Comparison of ENCODE assay signal across 8 cellular contexts in the genomic region with DNA sequence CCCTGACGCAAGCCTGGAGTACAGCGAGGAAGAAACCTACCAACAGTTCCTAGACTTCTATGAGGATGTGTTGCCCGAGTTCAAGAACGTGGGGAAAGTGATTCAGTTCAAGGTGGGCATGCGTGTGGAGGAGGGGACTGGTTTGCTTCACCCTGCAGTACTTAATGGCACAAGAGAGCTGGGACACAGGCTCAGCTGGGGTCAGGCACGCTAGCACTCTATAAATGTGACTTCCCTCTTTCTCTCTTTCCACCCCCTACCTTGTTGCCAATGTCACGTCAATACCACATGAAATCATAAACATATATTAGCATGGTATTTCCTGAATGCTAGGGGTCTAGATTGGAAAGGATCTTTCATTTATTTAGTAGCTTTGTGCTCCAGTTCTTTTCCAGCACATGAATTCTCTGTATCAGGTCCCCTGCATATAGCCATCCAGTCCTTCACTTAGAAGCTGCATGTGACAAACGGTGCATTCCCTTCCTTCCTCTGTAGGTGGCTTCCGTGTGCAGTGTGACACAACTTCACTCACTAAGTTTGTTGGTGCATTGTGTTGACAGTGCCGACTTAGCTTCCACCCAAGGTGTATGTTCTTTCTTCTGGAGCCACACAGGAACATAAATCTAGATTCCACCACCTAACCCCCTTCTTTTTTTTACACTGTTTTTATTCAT. TPM values are rescaled to one million over a fixed set of nuclear protein-coding genes. Genes with fewer than 3 reads are reported as not detected.
DNase-seq lines count a peak whose midpoint lies in the region; ATAC-seq, FAIRE-seq and TF ChIP-seq lines count a peak whose summit lies in the region.

No MANE protein-coding gene starts in this region.

- BruUV-seq in IMR-90 (replicated peaks; lab: Mats Ljungman, UMichigan) = no TSS peak

- H3K9me3 ChIP-seq in IMR-90 (ENCODE audit: control insufficient read depth, insufficient read depth, low read length) (no peaks in the 10 kb centered on the region), iPS-20b (ENCODE audit: insufficient read depth, low read depth, low read length) (no peaks in the 10 kb centered on the region)

- POLR2A ChIA-PET in IMR-90 (lab: Charles Lee; ENCODE audit: unreplicated experiment) = no interaction called here

- H3K4ac ChIP-seq in IMR-90 (ENCODE audit: low read depth, low read length) = no peak overlapping the region

- no peak overlapping the region for H3K18ac ChIP-seq in IMR-90 (ENCODE audit: low read depth, low read length)

- dilution Hi-C loops in IMR-90 (cut with HindIII; ENCODE audit: low sequenced_read_pairs, unreplicated experiment) = no loop called here

- H3K14ac ChIP-seq in IMR-90 (replicated peaks; ENCODE audit: low read depth, low read length) = no peak overlapping the region

- no peak overlapping the region for H3K9ac ChIP-seq in IMR-90 (ENCODE audit: low read depth, low read length)
- peak overlapping the region; percentile 67; the same call in 1 of the 2 replicates for H3K9ac ChIP-seq in iPS-20b (ENCODE audit: low read depth, low read length)

- no peak overlapping the region; the same call in 1 of the 2 replicates for H2BK120ac ChIP-seq in IMR-90 (ENCODE audit: low read depth, low read length)

- FAIRE-seq in urothelium cell line (lab: Jason Lieb, UNC) = no peak

- WGBS in IMR-90 (ENCODE audit: extremely low coverage in 2 of 2, insufficient read length in 1 of 2), 2 experiments = 27% methylated on average over 2 of the region's 10 CpGs; no CpG with 5 or more reads in 1 of the 2 experiments

- H3K4me1 ChIP-seq in IMR-90 (ENCODE audit: control insufficient read depth, insufficient read depth, low read length) (peaks cover 4% of the 10 kb centered on the region; the same call in 1 of the 2 replicates), iPS-20b (ENCODE audit: insufficient read depth, low read length) (peaks cover 9% of the 10 kb centered on the region)

- no peak overlapping the region for H2BK20ac ChIP-seq in IMR-90 (ENCODE audit: low read depth, low read length)

- H2BK15ac ChIP-seq in IMR-90 (ENCODE audit: low read depth, low read length) = no peak overlapping the region

- H4K5ac ChIP-seq in IMR-90 (ENCODE audit: low read depth, low read length) = no peak overlapping the region

- no peak overlapping the region for H2BK5ac ChIP-seq in IMR-90 (ENCODE audit: low read depth, low read length, poor library complexity, severe bottlenecking)

- no peak overlapping the region for H4K91ac ChIP-seq in IMR-90 (ENCODE audit: insufficient read depth, low read depth, low read length)

- intact Hi-C loops in IMR-90 (cut with micrococcal nuclease) = no loop called here

- H3K4me3 ChIP-seq in IMR-90 (ENCODE audit: insufficient read depth, low read depth, low read length) (no peak overlapping the region), iPS-20b (ENCODE audit: low read length) (peak overlapping the region; percentile 3; the same call in 1 of the 2 replicates)

- H3K56ac ChIP-seq in IMR-90 (ENCODE audit: extremely low read depth, insufficient read depth, low read length) = no peak overlapping the region

- H2AFZ ChIP-seq in IMR-90 (replicated peaks; ENCODE audit: low read length, poor library complexity) = no peak overlapping the region

- CTCF ChIA-PET in IMR-90 (lab: Yijun Ruan, JAX) = interaction anchor here (1.2 kb wide), 1 partner anchor 12 kb away, joined by 4 read pairs; no protein-coding TSS in a partner anchor

- 0 out of 2 replicates have a peak, but pooled peaks have one; percentile 11 for TF ChIP-seq RAD21 in IMR-90 (IDR thresholded peaks at IDR 0.05; ENCODE audit: low read length)

- peak; percentile 3 for DNase-seq in EL
- peak; percentile 33 for DNase-seq in IMR-90
- DNase-seq in activated T-cell treated with anti-CD3 and anti-CD28 coated beads, Interleukin-2, amount 50 U/mL, for 48 hours = peak; percentile 34 to 37
- DNase-seq in urothelium cell line (ENCODE audit: low spot score) = peak; percentile 1
- DNase-seq in T-helper 9 cell = no peak

- H3K27ac ChIP-seq in IMR-90 (ENCODE audit: insufficient read depth, low read length) (no peak overlapping the region), iPS-20b (ENCODE audit: low read length) (peak overlapping the region; percentile 33)

- H3K23ac ChIP-seq in IMR-90 (ENCODE audit: low read depth, low read length) = no peak overlapping the region

- no peaks in the 10 kb centered on the region; a peak in 2 of 4 replicates for H3K79me1 ChIP-seq in IMR-90 (ENCODE audit: low read depth in 1 of 2, low read length in 2 of 2)

- 0 out of 4 replicates have a peak overlapping the region, but pooled peaks of 1 of the 2 experiments have one; percentile 24 for H4K8ac ChIP-seq in IMR-90 (ENCODE audit: low read depth in 2 of 2, low read length in 2 of 2)

- H3K4me2 ChIP-seq in IMR-90 (ENCODE audit: low read depth, low read length) = no peak overlapping the region

- no peaks in the 10 kb centered on the region for H3K27me3 ChIP-seq in IMR-90 (ENCODE audit: control insufficient read depth, insufficient read depth, low read length)
- no peaks in the 10 kb centered on the region for H3K27me3 ChIP-seq in iPS-20b (ENCODE audit: insufficient read depth, low read length)

- TF ChIP-seq CTCF in IMR-90 (conservative IDR thresholded peaks at IDR 0.05; ENCODE audit: low read depth, low read length) = peak; percentile 25; the same call in 1 of the 2 replicates

- H3K36me3 ChIP-seq in IMR-90 (ENCODE audit: control insufficient read depth, insufficient read depth, low read length) (peaks cover 18% of the 10 kb centered on the region), iPS-20b (ENCODE audit: insufficient read depth, low read depth, low read length) (peaks cover 62% of the 10 kb centered on the region)

- peaks cover 3% of the 10 kb centered on the region for H3K9me1 ChIP-seq in IMR-90 (ENCODE audit: insufficient read depth, low read length)

- peak; percentile 90 for ATAC-seq in GM19438 (IDR thresholded peaks at IDR 0.05; ENCODE audit: low read depth, unreplicated experiment)
- peak; percentile 81 for ATAC-seq in IMR-90 (ENCODE audit: low read depth)
- ATAC-seq in GM18520 (IDR thresholded peaks at IDR 0.05; ENCODE audit: unreplicated experiment) = no peak

- no peak overlapping the region for H2AK9ac ChIP-seq in IMR-90 (replicated peaks; ENCODE audit: low read depth, low read length, poor library complexity)

- TF ChIP-seq POLR2A in IMR-90 (IDR thresholded peaks at IDR 0.05; ENCODE audit: low read depth, low read length) = no peak

- in situ Hi-C loops in IMR-90 (cut with MboI; ENCODE audit: low sequenced_read_pairs) = loop anchor here (25.0 kb wide), 1 partner anchor 871 kb away; no protein-coding TSS in a partner anchor

- no peak overlapping the region for H2AK5ac ChIP-seq in IMR-90 (ENCODE audit: low read depth, low read length)

- no peaks in the 10 kb centered on the region for H4K20me1 ChIP-seq in IMR-90 (ENCODE audit: insufficient read depth, low read length)

TF ChIP-seq in IMR-90, 13 proteins besides CTCF, POLR2A, EP300 and RAD21:
- TF ChIP-seq CEBPB (IDR thresholded peaks at IDR 0.05; ENCODE audit: low read depth, low read length) = no peak
- no peak for TF ChIP-seq NFE2L2 (IDR thresholded peaks at IDR 0.05; ENCODE audit: low read depth, low read length)
- TF ChIP-seq MAZ (IDR thresholded peaks at IDR 0.05; ENCODE audit: borderline replicate concordance, low read depth, low read length) = no peak
- TF ChIP-seq SMC3 (IDR thresholded peaks at IDR 0.05; ENCODE audit: low read depth, low read length) = no peak
- no peak for TF ChIP-seq RFX5 (IDR thresholded peaks at IDR 0.05; ENCODE audit: low read depth, low read length)
- TF ChIP-seq MXI1 (IDR thresholded peaks at IDR 0.05; ENCODE audit: borderline replicate concordance, low read depth, low read length) = no peak
- TF ChIP-seq CHD1 (IDR thresholded peaks at IDR 0.05; ENCODE audit: low read depth, low read length) = no peak
- TF ChIP-seq MAFK (IDR thresholded peaks at IDR 0.05; ENCODE audit: low read depth, low read length) = no peak
- no peak for TF ChIP-seq BHLHE40 (IDR thresholded peaks at IDR 0.05; ENCODE audit: low read depth, low read length)
- TF ChIP-seq, protein P1, sequence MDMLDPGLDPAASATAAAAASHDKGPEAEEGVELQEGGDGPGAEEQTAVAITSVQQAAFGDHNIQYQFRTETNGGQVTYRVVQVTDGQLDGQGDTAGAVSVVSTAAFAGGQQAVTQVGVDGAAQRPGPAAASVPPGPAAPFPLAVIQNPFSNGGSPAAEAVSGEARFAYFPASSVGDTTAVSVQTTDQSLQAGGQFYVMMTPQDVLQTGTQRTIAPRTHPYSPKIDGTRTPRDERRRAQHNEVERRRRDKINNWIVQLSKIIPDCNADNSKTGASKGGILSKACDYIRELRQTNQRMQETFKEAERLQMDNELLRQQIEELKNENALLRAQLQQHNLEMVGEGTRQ (IDR thresholded peaks at IDR 0.05; ENCODE audit: low read depth, low read length) = no peak
- TF ChIP-seq FOS (IDR thresholded peaks at IDR 0.05; ENCODE audit: low read depth, low read length) = no peak
- TF ChIP-seq, protein P2, sequence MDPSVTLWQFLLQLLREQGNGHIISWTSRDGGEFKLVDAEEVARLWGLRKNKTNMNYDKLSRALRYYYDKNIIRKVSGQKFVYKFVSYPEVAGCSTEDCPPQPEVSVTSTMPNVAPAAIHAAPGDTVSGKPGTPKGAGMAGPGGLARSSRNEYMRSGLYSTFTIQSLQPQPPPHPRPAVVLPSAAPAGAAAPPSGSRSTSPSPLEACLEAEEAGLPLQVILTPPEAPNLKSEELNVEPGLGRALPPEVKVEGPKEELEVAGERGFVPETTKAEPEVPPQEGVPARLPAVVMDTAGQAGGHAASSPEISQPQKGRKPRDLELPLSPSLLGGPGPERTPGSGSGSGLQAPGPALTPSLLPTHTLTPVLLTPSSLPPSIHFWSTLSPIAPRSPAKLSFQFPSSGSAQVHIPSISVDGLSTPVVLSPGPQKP (IDR thresholded peaks at IDR 0.05; ENCODE audit: borderline replicate concordance, low read depth, low read length) = no peak
- no peak for TF ChIP-seq RCOR1 (IDR thresholded peaks at IDR 0.05; ENCODE audit: insufficient replicate concordance, low read length)

RNA-seq across cellular contexts. Expression of a gene that starts 25.6 kb away (rescaled TPM):
- total RNA-seq in IMR-90 (2012; rRNA removed) = 4.7 and 6.9 TPM in 2 replicates
- polyA plus RNA-seq in IMR-90 (2012; rRNA removed) = 9.0 and 11.3 TPM in 2 replicates
- polyA plus RNA-seq in IMR-90 (2012; cell fraction: cytosol; rRNA removed) = 2.1 and 2.3 TPM in 2 replicates
- 5.0 and 28.0 TPM in 2 replicates for polyA plus RNA-seq in IMR-90 (2012; cell fraction: nucleus; rRNA removed; ENCODE audit: low replicate concordance)

RNA-seq across cellular contexts. Expression of a gene that starts 38.7 kb away (rescaled TPM):
- 28.3 and 117 TPM in 2 replicates for total RNA-seq in IMR-90 (2012; rRNA removed)
- 34.0 and 46.5 TPM in 2 replicates for polyA plus RNA-seq in IMR-90 (2012; rRNA removed)
- 7.5 and 13.6 TPM in 2 replicates for polyA plus RNA-seq in IMR-90 (2012; cell fraction: cytosol; rRNA removed)
- polyA plus RNA-seq in IMR-90 (2012; cell fraction: nucleus; rRNA removed; ENCODE audit: low replicate concordance) = 3.2 and 16.1 TPM in 2 replicates
